Comparison of ENCODE assay signal across 17 cellular contexts in genomic region chr11:13336246-13336873, GRCh38. TPM values are rescaled to one million over a fixed set of nuclear protein-coding genes. Genes with fewer than 3 reads are reported as not detected.
A peak's percentile ranks its signal among the peaks of the same experiment; 100 is the strongest.
DNase-seq lines count a peak whose midpoint lies in the region; ATAC-seq and TF ChIP-seq lines count a peak whose summit lies in the region.
"Had no signal": no experiment of that assay in that cellular context is flagged by ENCODE, and none has a peak within 500 bp of the region (broad histone marks: within the 10 kb centered on the region; RNA-seq: fewer than 3 reads in every experiment).

No MANE protein-coding gene starts in this region.

- no peak for TF ChIP-seq CTCF in AG04450 (IDR thresholded peaks at IDR 0.05; ENCODE audit: low read depth, low read length)

- peaks cover 66% of the 10 kb centered on the region for H3K4me1 Mint-ChIP-seq in activated T-helper 1 cell treated with anti-CD3 and anti-CD28 coated beads, Interleukin-12 subunit alpha, Interleukin-12 subunit beta, Interleukin-2, Interleukin-4 antibody, amounts not matched to agents 30 ng/mL and 10 ng/mL and 1 ng/mL, durations not matched to agents 14 hours and 24 hours and 36 hours (ENCODE audit: low read depth)

- ATAC-seq in GM19397 (IDR thresholded peaks at IDR 0.05; ENCODE audit: unreplicated experiment), result no peak

- intact Hi-C loops in activated T-helper 1 cell treated with anti-CD3 and anti-CD28 coated beads, Interleukin-12 subunit alpha, Interleukin-12 subunit beta, Interleukin-2, Interleukin-4 antibody, amounts not matched to agents 30 ng/mL and 10 ng/mL and 1 ng/mL, durations not matched to agents 14 hours and 24 hours and 36 hours (cut with micrococcal nuclease), result loop anchor here (5.0 kb wide), 2 partner anchors 126 to 1781 kb away; partner anchors contain the start of gene BTBD10

- H3K36me3 Mint-ChIP-seq in activated T-helper 1 cell treated with anti-CD3 and anti-CD28 coated beads, Interleukin-12 subunit alpha, Interleukin-12 subunit beta, Interleukin-2, Interleukin-4 antibody, amounts not matched to agents 30 ng/mL and 10 ng/mL and 1 ng/mL, durations not matched to agents 14 hours and 24 hours and 36 hours (ENCODE audit: low read depth), result peaks cover 3% of the 10 kb centered on the region
- H3K36me3 Mint-ChIP-seq: activated naive CD4-positive, alpha-beta T cell treated with anti-CD3 and anti-CD28 coated beads, Interleukin-2, amount 10 ng/mL, durations not matched to agents 7 days and 5 days had no signal

- H3K27ac Mint-ChIP-seq in activated T-helper 1 cell treated with anti-CD3 and anti-CD28 coated beads, Interleukin-12 subunit alpha, Interleukin-12 subunit beta, Interleukin-2, Interleukin-4 antibody, amounts not matched to agents 30 ng/mL and 10 ng/mL and 1 ng/mL, durations not matched to agents 14 hours and 24 hours and 36 hours, result no peak overlapping the region
- H3K27ac Mint-ChIP-seq: activated naive CD4-positive, alpha-beta T cell treated with anti-CD3 and anti-CD28 coated beads, Interleukin-2, amount 10 ng/mL, durations not matched to agents 7 days and 5 days; B cell had no signal

- H3K4me3 ChIP-seq in AG04450 (ENCODE audit: low read depth, low read length), result no peak overlapping the region
- H3K4me3 ChIP-seq: uterus had no signal

- no peak overlapping the region for H3K4me3 Mint-ChIP-seq in activated T-helper 1 cell treated with anti-CD3 and anti-CD28 coated beads, Interleukin-12 subunit alpha, Interleukin-12 subunit beta, Interleukin-2, Interleukin-4 antibody, amounts not matched to agents 30 ng/mL and 10 ng/mL and 1 ng/mL, durations not matched to agents 14 hours and 24 hours and 36 hours
- H3K4me3 Mint-ChIP-seq: activated naive CD4-positive, alpha-beta T cell treated with anti-CD3 and anti-CD28 coated beads, Interleukin-2, amount 10 ng/mL, durations not matched to agents 7 days and 5 days; B cell had no signal

- no peaks in the 10 kb centered on the region for H3K27me3 ChIP-seq in AG04450 (ENCODE audit: control insufficient read depth, insufficient read depth, low read length)
- H3K27me3 ChIP-seq: brain microvascular endothelial cell, uterus had no signal

- POLR2A ChIA-PET in AG04450 (lab: Yijun Ruan, JAX), result interaction anchor here (1.6 kb wide), 1 partner anchor 126 kb away, joined by 4 read pairs; no protein-coding TSS in a partner anchor

- peak overlapping the region; percentile 48 for H3K27ac ChIP-seq in AG04450 (ENCODE audit: low read depth, low read length)
- H3K27ac ChIP-seq: brain microvascular endothelial cell, uterus had no signal

- no peaks in the 10 kb centered on the region for H3K27me3 Mint-ChIP-seq in activated T-helper 1 cell treated with anti-CD3 and anti-CD28 coated beads, Interleukin-12 subunit alpha, Interleukin-12 subunit beta, Interleukin-2, Interleukin-4 antibody, amounts not matched to agents 30 ng/mL and 10 ng/mL and 1 ng/mL, durations not matched to agents 14 hours and 24 hours and 36 hours (ENCODE audit: insufficient read depth)
- H3K27me3 Mint-ChIP-seq: activated naive CD4-positive, alpha-beta T cell treated with anti-CD3 and anti-CD28 coated beads, Interleukin-2, amount 10 ng/mL, durations not matched to agents 7 days and 5 days; B cell had no signal

- CTCF ChIA-PET in AG04450 (lab: Charles Lee), result interaction anchor here (0.7 to 8.4 kb wide), 26 partner anchors 9 to 372 kb away, joined by 3 to 106 read pairs (median 6); no protein-coding TSS in a partner anchor

- H3K9me3 Mint-ChIP-seq in activated T-helper 1 cell treated with anti-CD3 and anti-CD28 coated beads, Interleukin-12 subunit alpha, Interleukin-12 subunit beta, Interleukin-2, Interleukin-4 antibody, amounts not matched to agents 30 ng/mL and 10 ng/mL and 1 ng/mL, durations not matched to agents 14 hours and 24 hours and 36 hours, result no peaks in the 10 kb centered on the region
- H3K9me3 Mint-ChIP-seq: activated naive CD4-positive, alpha-beta T cell treated with anti-CD3 and anti-CD28 coated beads, Interleukin-2, amount 10 ng/mL, durations not matched to agents 7 days and 5 days had no signal

- H3K9me3 ChIP-seq in AG04450 (ENCODE audit: control insufficient read depth, insufficient read depth, low read length), result no peaks in the 10 kb centered on the region
- H3K9me3 ChIP-seq: uterus had no signal

- DNase-seq in AG04450 (ENCODE audit: low read depth, low spot score) (no peak), LHCN-M2 (ENCODE audit: low read depth) (peak; percentile 55), astrocyte of the hippocampus (ENCODE audit: low read depth, low spot score) (peak; percentile 69), myocyte (ENCODE audit: low read depth) (peak; percentile 76), middle frontal gyrus (ENCODE audit: extremely low spot score, low spot score) (no peak), NCI-H146 treated with DMSO at 0.1 percent for 48 hours (lab: John Stamatoyannopoulos, UW; ENCODE audit: unreplicated experiment) (no peak)
- DNase-seq in activated T-helper 1 cell treated with anti-CD3 and anti-CD28 coated beads, Interleukin-12 subunit alpha, Interleukin-12 subunit beta, Interleukin-2, Interleukin-4 antibody, amounts not matched to agents 30 ng/mL and 10 ng/mL and 1 ng/mL, durations not matched to agents 14 hours and 24 hours and 36 hours (ENCODE audit: low spot score), result no peak
- DNase-seq: activated CD4-positive, CD25-positive, alpha-beta regulatory T cell; activated naive CD4-positive, alpha-beta T cell treated with anti-CD3 and anti-CD28 coated beads, Interleukin-2, amount 10 ng/mL, durations not matched to agents 7 days and 5 days; brain microvascular endothelial cell; DMS153; NCI-H510A; stimulated activated naive CD4-positive, alpha-beta T cell; T-helper 1 cell; uterus had no signal

RNA-seq across cellular contexts. Expression of gene BMAL1, which starts 58.8 kb away (rescaled TPM):
- polyA plus RNA-seq in AG04450 (2011; rRNA removed), result 10.9 and 12.5 TPM in 2 replicates
- polyA minus RNA-seq in AG04450 (2011; rRNA and poly(A)+ RNA removed), result 17.6 and 20.2 TPM in 2 replicates
- total RNA-seq in LHCN-M2 (2014; rRNA removed) (12.2 and 17.5 TPM in 2 replicates), myocyte (10.5 and 14.4 TPM in 2 replicates)
- polyA plus RNA-seq in LHCN-M2 (2012), result 6.5 TPM
- 13.0 TPM for polyA plus RNA-seq in myocyte (2012)
- total RNA-seq in activated T-helper 1 cell treated with anti-CD3 and anti-CD28 coated beads, Interleukin-12 subunit alpha, Interleukin-12 subunit beta, Interleukin-2, Interleukin-4 antibody, amounts not matched to agents 30 ng/mL and 10 ng/mL and 1 ng/mL, durations not matched to agents 14 hours and 24 hours and 36 hours, result 33.6 and 33.7 TPM in 2 replicates

Comparison
In these comparisons a context has a peak if more than half of its experiments do, and no peak if none do; other contexts are left out.
1. DNase-seq: peak in LHCN-M2 (single experiment), astrocyte of the hippocampus (single experiment) and myocyte (single experiment); none in AG04450 (single experiment), middle frontal gyrus (single experiment), activated T-helper 1 cell treated with anti-CD3 and anti-CD28 coated beads, Interleukin-12 subunit alpha, Interleukin-12 subunit beta, Interleukin-2, Interleukin-4 antibody, amounts not matched to agents 30 ng/mL and 10 ng/mL and 1 ng/mL, durations not matched to agents 14 hours and 24 hours and 36 hours (single experiment) and NCI-H146 treated with DMSO at 0.1 percent for 48 hours (single experiment).